Comparison of ENCODE assay signal across 16 cellular contexts in the genomic region with DNA sequence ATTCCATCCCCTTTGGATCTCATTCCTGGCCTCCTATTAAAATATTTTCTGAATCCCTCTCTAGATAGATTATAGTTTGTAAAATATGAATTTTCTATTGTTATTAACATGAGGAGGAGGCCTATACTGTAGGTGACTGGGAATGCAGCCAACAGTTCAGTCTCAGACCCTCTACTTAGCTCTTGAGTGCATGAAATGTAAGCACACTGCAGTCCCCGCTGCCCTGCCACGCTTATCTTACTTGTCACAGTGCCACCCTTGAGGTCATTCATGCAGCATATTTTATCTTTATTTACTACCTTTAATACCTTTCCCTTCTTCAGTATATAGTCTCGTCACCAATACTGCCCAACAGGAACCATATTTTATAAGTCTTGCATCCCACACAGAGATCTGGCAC.
"Had no signal": no experiment of that assay in that cellular context is flagged by ENCODE, and none has a peak within 500 bp of the region (broad histone marks: within the 10 kb centered on the region; RNA-seq: fewer than 3 reads in every experiment).

No MANE protein-coding gene starts in this region.

- DNase-seq: activated CD4-positive, alpha-beta memory T cell treated with anti-CD3 and anti-CD28 coated beads for 36 hours; activated CD4-positive, alpha-beta T cell treated with anti-CD3 and anti-CD28 coated beads for 1 hour; activated CD8-positive, alpha-beta memory T cell treated with anti-CD3 and anti-CD28 coated beads, Interleukin-2, amount 50 U/mL, for 4 hours; activated naive CD4-positive, alpha-beta T cell treated with Interleukin-2 at 50 U/mL for 16 hours; adrenal gland; central memory CD4-positive, alpha-beta T cell; effector CD8-positive, alpha-beta T cell; midbrain; right lobe of liver; T1000 had no signal

- H3K27ac Mint-ChIP-seq: activated CD4-positive, alpha-beta memory T cell treated with anti-CD3 and anti-CD28 coated beads for 36 hours; activated T-helper 1 cell treated with anti-CD3 and anti-CD28 coated beads, Interleukin-12 subunit alpha, Interleukin-12 subunit beta, Interleukin-2, Interleukin-4 antibody, amounts not matched to agents 30 ng/mL and 10 ng/mL and 1 ng/mL, durations not matched to agents 14 hours and 24 hours and 36 hours; progenitor cell of endocrine pancreas; stimulated activated effector memory CD8-positive, alpha-beta T cell treated with anti-CD3 and anti-CD28 coated beads, Interleukin-12 subunit alpha, Interleukin-12 subunit beta, amount 100 ng/mL, for 72 hours had no signal

- ATAC-seq: right lobe of liver; stimulated activated effector memory CD8-positive, alpha-beta T cell treated with anti-CD3 and anti-CD28 coated beads, Interleukin-12 subunit alpha, Interleukin-12 subunit beta, amount 100 ng/mL, for 72 hours had no signal

- H3K4me3 ChIP-seq: adrenal gland, coronary artery, lung, right lobe of liver, tibial nerve had no signal

- H3K27me3 Mint-ChIP-seq: activated CD4-positive, alpha-beta memory T cell treated with anti-CD3 and anti-CD28 coated beads for 36 hours; progenitor cell of endocrine pancreas had no signal

- H3K27me3 ChIP-seq: adrenal gland, right lobe of liver, tibial nerve had no signal

- H3K4me1 ChIP-seq: tibial nerve had no signal

- H3K36me3 ChIP-seq: adrenal gland, right lobe of liver had no signal

- H3K4me3 Mint-ChIP-seq: activated CD4-positive, alpha-beta memory T cell treated with anti-CD3 and anti-CD28 coated beads for 36 hours; activated T-helper 1 cell treated with anti-CD3 and anti-CD28 coated beads, Interleukin-12 subunit alpha, Interleukin-12 subunit beta, Interleukin-2, Interleukin-4 antibody, amounts not matched to agents 30 ng/mL and 10 ng/mL and 1 ng/mL, durations not matched to agents 14 hours and 24 hours and 36 hours; stimulated activated effector memory CD8-positive, alpha-beta T cell treated with anti-CD3 and anti-CD28 coated beads, Interleukin-12 subunit alpha, Interleukin-12 subunit beta, amount 100 ng/mL, for 72 hours had no signal

- H3K9me3 Mint-ChIP-seq: activated CD4-positive, alpha-beta memory T cell treated with anti-CD3 and anti-CD28 coated beads for 36 hours; activated T-helper 1 cell treated with anti-CD3 and anti-CD28 coated beads, Interleukin-12 subunit alpha, Interleukin-12 subunit beta, Interleukin-2, Interleukin-4 antibody, amounts not matched to agents 30 ng/mL and 10 ng/mL and 1 ng/mL, durations not matched to agents 14 hours and 24 hours and 36 hours; stimulated activated effector memory CD8-positive, alpha-beta T cell treated with anti-CD3 and anti-CD28 coated beads, Interleukin-12 subunit alpha, Interleukin-12 subunit beta, amount 100 ng/mL, for 72 hours had no signal

- H3K9me3 ChIP-seq: adrenal gland, right lobe of liver, tibial nerve had no signal

- H3K27ac ChIP-seq: adrenal gland, coronary artery, right lobe of liver, tibial nerve had no signal
